Comparison of ENCODE assay signal across 8 cellular contexts in the genomic region with DNA sequence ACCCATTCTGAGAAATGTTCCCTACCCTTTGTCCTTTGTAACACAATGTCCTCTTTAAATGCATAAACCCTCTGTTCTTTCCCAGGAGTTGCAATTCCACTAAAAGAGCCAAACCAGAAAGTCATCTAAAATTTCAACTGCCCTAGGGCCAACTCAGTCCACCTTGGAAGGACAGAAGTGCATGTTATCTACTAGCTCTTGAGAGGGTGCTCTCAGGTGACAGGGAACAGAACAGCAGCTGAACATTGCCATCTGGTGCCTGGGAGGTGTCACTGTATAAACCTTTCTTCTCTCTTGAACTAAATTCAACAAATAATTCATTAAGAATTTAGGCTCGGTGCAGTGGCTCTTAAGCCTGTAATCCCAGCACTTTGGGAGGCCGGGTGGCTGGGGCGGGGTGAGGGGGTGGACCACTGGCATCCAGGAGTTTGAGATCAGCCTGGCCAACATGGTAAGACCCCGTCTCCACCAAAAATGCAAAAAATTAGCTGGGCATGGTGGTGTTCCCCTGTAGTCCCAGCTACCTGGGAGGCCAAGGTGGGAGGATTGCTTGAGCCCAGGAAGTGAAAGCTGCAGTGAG. TPM values are rescaled to one million over a fixed set of nuclear protein-coding genes. Genes with fewer than 3 reads are reported as not detected.
DNase-seq lines count a peak whose midpoint lies in the region; ATAC-seq and TF ChIP-seq lines count a peak whose summit lies in the region.

No MANE protein-coding gene starts in this region.

- no peak overlapping the region for H3K4me3 ChIP-seq in skeletal muscle cell (ENCODE audit: low read depth, low read length)

- intact Hi-C loops in left cardiac atrium (cut with DNase I): loop anchor here (1.0 to 5.0 kb wide), 3 partner anchors 96 to 137 kb away; no protein-coding TSS in a partner anchor

- peak; percentile 1 for DNase-seq in SKM-1 treated with dmso at 0.1 percent for 144 hours (lab: John Stamatoyannopoulos, UW; ENCODE audit: unreplicated experiment)
- DNase-seq in SKM-1 (lab: John Stamatoyannopoulos, UW; ENCODE audit: unreplicated experiment): no peak
- DNase-seq in RPMI8226: peak; percentile 27
- DNase-seq in activated naive CD4-positive, alpha-beta T cell treated with anti-CD3 and anti-CD28 coated beads, Interleukin-2, amount 50 U/mL, for 16 hours: peak; percentile 45
- DNase-seq in left cardiac atrium: peak; percentile 42
- DNase-seq in skeletal muscle cell (ENCODE audit: low read depth): peak; percentile 17

- TF ChIP-seq EP300 in Ishikawa (IDR thresholded peaks at IDR 0.05; ENCODE audit: borderline replicate concordance): no peak

- peak; percentile 92 to 95 for ATAC-seq in left cardiac atrium
- no peak for ATAC-seq in GM21447 (IDR thresholded peaks at IDR 0.05; ENCODE audit: unreplicated experiment)

- TF ChIP-seq RAD21 in Ishikawa (IDR thresholded peaks at IDR 0.05; ENCODE audit: low read depth): peak; percentile 91

TF ChIP-seq in Ishikawa, 13 proteins besides CTCF, POLR2A, EP300 and RAD21:
- no peak for TF ChIP-seq CREB1 (IDR thresholded peaks at IDR 0.05; ENCODE audit: low read depth)
- no peak for TF ChIP-seq FOXM1 (IDR thresholded peaks at IDR 0.05; ENCODE audit: borderline replicate concordance, low read depth)
- TF ChIP-seq, protein P1, sequence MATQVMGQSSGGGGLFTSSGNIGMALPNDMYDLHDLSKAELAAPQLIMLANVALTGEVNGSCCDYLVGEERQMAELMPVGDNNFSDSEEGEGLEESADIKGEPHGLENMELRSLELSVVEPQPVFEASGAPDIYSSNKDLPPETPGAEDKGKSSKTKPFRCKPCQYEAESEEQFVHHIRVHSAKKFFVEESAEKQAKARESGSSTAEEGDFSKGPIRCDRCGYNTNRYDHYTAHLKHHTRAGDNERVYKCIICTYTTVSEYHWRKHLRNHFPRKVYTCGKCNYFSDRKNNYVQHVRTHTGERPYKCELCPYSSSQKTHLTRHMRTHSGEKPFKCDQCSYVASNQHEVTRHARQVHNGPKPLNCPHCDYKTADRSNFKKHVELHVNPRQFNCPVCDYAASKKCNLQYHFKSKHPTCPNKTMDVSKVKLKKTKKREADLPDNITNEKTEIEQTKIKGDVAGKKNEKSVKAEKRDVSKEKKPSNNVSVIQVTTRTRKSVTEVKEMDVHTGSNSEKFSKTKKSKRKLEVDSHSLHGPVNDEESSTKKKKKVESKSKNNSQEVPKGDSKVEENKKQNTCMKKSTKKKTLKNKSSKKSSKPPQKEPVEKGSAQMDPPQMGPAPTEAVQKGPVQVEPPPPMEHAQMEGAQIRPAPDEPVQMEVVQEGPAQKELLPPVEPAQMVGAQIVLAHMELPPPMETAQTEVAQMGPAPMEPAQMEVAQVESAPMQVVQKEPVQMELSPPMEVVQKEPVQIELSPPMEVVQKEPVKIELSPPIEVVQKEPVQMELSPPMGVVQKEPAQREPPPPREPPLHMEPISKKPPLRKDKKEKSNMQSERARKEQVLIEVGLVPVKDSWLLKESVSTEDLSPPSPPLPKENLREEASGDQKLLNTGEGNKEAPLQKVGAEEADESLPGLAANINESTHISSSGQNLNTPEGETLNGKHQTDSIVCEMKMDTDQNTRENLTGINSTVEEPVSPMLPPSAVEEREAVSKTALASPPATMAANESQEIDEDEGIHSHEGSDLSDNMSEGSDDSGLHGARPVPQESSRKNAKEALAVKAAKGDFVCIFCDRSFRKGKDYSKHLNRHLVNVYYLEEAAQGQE (IDR thresholded peaks at IDR 0.05; ENCODE audit: low read depth): no peak
- TF ChIP-seq TEAD4 (IDR thresholded peaks at IDR 0.05): no peak
- TF ChIP-seq TCF12 (IDR thresholded peaks at IDR 0.05; ENCODE audit: low read depth): no peak
- TF ChIP-seq YY1 (IDR thresholded peaks at IDR 0.05; ENCODE audit: low read depth): no peak
- no peak for TF ChIP-seq NFIC (IDR thresholded peaks at IDR 0.05)
- TF ChIP-seq TAF1 (IDR thresholded peaks at IDR 0.05; ENCODE audit: low read depth): no peak
- TF ChIP-seq EGR1 (IDR thresholded peaks at IDR 0.05): no peak
- no peak for TF ChIP-seq ZBTB7A (IDR thresholded peaks at IDR 0.05; ENCODE audit: low read depth)

RNA-seq across cellular contexts. Expression of a gene that starts 10.3 kb away (rescaled TPM):
- 100 to 1,000 TPM; 113 to 156 TPM for total RNA-seq in left cardiac atrium
